Comparison of ENCODE assay signal across 22 cellular contexts in the genomic region with DNA sequence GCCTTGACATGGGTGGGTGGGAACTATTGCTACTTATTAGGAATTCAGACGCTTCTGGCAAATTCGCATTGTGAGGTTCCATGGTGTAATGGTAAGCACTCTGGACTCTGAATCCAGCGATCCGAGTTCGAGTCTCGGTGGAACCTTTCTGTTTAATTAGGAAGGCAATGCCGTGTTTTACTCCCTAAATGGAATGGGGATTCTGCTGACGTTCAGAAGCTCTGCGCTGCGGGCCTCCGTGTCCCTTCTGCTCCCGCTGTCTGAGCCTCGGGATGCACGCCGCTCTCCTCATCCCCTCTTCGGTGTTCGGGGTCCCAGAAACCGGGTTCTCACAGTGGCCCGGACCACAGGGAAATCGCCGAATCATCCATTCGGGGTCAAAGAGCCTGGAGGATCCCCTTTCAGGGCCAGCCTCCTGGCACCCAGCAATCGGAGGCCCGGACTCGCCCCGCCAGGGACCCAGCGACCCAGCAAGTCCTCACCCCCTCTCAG.
DNase-seq lines count a peak whose midpoint lies in the region; ATAC-seq and TF ChIP-seq lines count a peak whose summit lies in the region.
"Had no signal": no experiment of that assay in that cellular context is flagged by ENCODE, and none has a peak within 500 bp of the region (broad histone marks: within the 10 kb centered on the region; RNA-seq: fewer than 3 reads in every experiment).

No MANE protein-coding gene starts in this region.

- BruUV-seq in MCF 10A (replicated peaks; lab: Mats Ljungman, UMichigan), result no TSS peak

- H3K27me3 ChIP-seq in breast epithelium (no peaks in the 10 kb centered on the region), heart left ventricle (peaks cover 0 to 89% (median 43%) of the 10 kb centered on the region in 9 donors)

- no peak for ATAC-seq in heart left ventricle
- ATAC-seq: left lobe of liver; Panc1; stimulated activated naive B cell treated with anti-CD40 and anti-IgM and Interleukin-4, amounts not matched to agents 10 μg/mL and 1 μg/mL and 100 μg/mL, for 72 hours; T-cell had no signal

- H3K4me1 Mint-ChIP-seq in MCF 10A (ENCODE audit: insufficient read depth, unreplicated experiment), result no peaks in the 10 kb centered on the region
- H3K4me1 Mint-ChIP-seq: CD8-positive, alpha-beta memory T cell; stimulated activated naive B cell treated with anti-CD40 and anti-IgM and Interleukin-4, amounts not matched to agents 10 μg/mL and 1 μg/mL and 100 μg/mL, for 72 hours; T-cell had no signal

- POLR2A ChIA-PET in MCF 10A (lab: Yijun Ruan, JAX), result no interaction called here

- no peak for TF ChIP-seq CTCF in MCF 10A (IDR thresholded peaks at IDR 0.05; ENCODE audit: unreplicated experiment)
- TF ChIP-seq CTCF in breast epithelium (IDR thresholded peaks at IDR 0.05), result no peak
- TF ChIP-seq CTCF in heart left ventricle (IDR thresholded peaks at IDR 0.05), result no peak

- H3K4me1 ChIP-seq in breast epithelium (no peaks in the 10 kb centered on the region), heart left ventricle (no peaks in the 10 kb centered on the region)
- H3K4me1 ChIP-seq: esophagus muscularis mucosa, upper lobe of left lung had no signal

- TF ChIP-seq POLR2A in breast epithelium (IDR thresholded peaks at IDR 0.05), result no peak
- TF ChIP-seq POLR2A in heart left ventricle (IDR thresholded peaks at IDR 0.05), result no peak

- H3K36me3 Mint-ChIP-seq in MCF 10A (ENCODE audit: insufficient read depth, unreplicated experiment), result no peaks in the 10 kb centered on the region
- H3K36me3 Mint-ChIP-seq: CD8-positive, alpha-beta memory T cell; stimulated activated naive B cell treated with anti-CD40 and anti-IgM and Interleukin-4, amounts not matched to agents 10 μg/mL and 1 μg/mL and 100 μg/mL, for 72 hours; T-cell had no signal

- no peaks in the 10 kb centered on the region for H3K36me3 ChIP-seq in breast epithelium
- H3K36me3 ChIP-seq in heart left ventricle, result no peaks in the 10 kb centered on the region
- H3K36me3 ChIP-seq: esophagus muscularis mucosa, upper lobe of left lung had no signal

- H3K9me3 Mint-ChIP-seq in MCF 10A (ENCODE audit: unreplicated experiment), result no peaks in the 10 kb centered on the region

- no peak overlapping the region for H3K27ac Mint-ChIP-seq in MCF 10A (ENCODE audit: low read depth, unreplicated experiment)
- H3K27ac Mint-ChIP-seq: CD8-positive, alpha-beta memory T cell; stimulated activated naive B cell treated with anti-CD40 and anti-IgM and Interleukin-4, amounts not matched to agents 10 μg/mL and 1 μg/mL and 100 μg/mL, for 72 hours; T-cell had no signal

- 9 to 34% (median 11%) methylated on average over 6 to 27 of the region's 27 CpGs for WGBS in heart left ventricle, 4 donors

- intact Hi-C loops in MCF 10A (cut with micrococcal nuclease) (no loop called here), breast epithelium (cut with DNase I; ENCODE audit: low total_unique reads) (no loop called here), heart left ventricle (cut with DNase I) (no loop called here)

- CTCF ChIA-PET in MCF 10A (lab: Yijun Ruan, JAX), result interaction anchor here (1.0 kb wide), 1 partner anchor 18 kb away, joined by 3 read pairs; no protein-coding TSS in a partner anchor

- H3K4me3 Mint-ChIP-seq in MCF 10A (ENCODE audit: unreplicated experiment), result no peak overlapping the region
- H3K4me3 Mint-ChIP-seq: stimulated activated naive B cell treated with anti-CD40 and anti-IgM and Interleukin-4, amounts not matched to agents 10 μg/mL and 1 μg/mL and 100 μg/mL, for 72 hours; T-cell had no signal

- DNase-seq in MCF 10A (ENCODE audit: unreplicated experiment), result peak; percentile 24
- no peak for DNase-seq in breast epithelium (ENCODE audit: low spot score in 2 of 2)
- peak; percentile 5 for DNase-seq in MV-4-11 (lab: John Stamatoyannopoulos, UW)
- peak; percentile 48 for DNase-seq in cerebellar cortex (ENCODE audit: low spot score)
- peak; percentile 0 for DNase-seq in renal cortical epithelial cell (ENCODE audit: low read depth)
- no peak for DNase-seq in activated CD8-positive, alpha-beta memory T cell treated with anti-CD3 and anti-CD28 coated beads, Interleukin-2, amount 50 U/mL, for 48 hours
- DNase-seq in heart left ventricle, result no peak
- no peak for DNase-seq in NAMALWA (ENCODE audit: low spot score)
- DNase-seq: activated effector memory CD4-positive, alpha-beta T cell treated with anti-CD3 and anti-CD28 coated beads, Interleukin-2, amount 50 U/mL, for 16 hours; aorta; CD8-positive, alpha-beta memory T cell; dermis blood vessel endothelial cell; GDM1; Karpas-422; NCI-H187; NCI-H510A treated with DMSO at 0.1 percent for 48 hours; stimulated activated naive B cell treated with anti-CD40 and anti-IgM and Interleukin-4, amounts not matched to agents 10 μg/mL and 1 μg/mL and 100 μg/mL, for 72 hours; T-cell had no signal

- H3K27me3 Mint-ChIP-seq in MCF 10A (ENCODE audit: insufficient read depth, unreplicated experiment), result peaks cover 19% of the 10 kb centered on the region

- H3K4me3 ChIP-seq in breast epithelium (no peak overlapping the region), heart left ventricle (no peak overlapping the region)
- H3K4me3 ChIP-seq: esophagus muscularis mucosa, upper lobe of left lung had no signal

- no peaks in the 10 kb centered on the region for H3K9me3 ChIP-seq in breast epithelium
- H3K9me3 ChIP-seq in heart left ventricle, result no peaks in the 10 kb centered on the region
- H3K9me3 ChIP-seq: esophagus muscularis mucosa, upper lobe of left lung had no signal

- H3K27ac ChIP-seq in breast epithelium, result no peak overlapping the region
- no peak overlapping the region for H3K27ac ChIP-seq in heart left ventricle
- H3K27ac ChIP-seq: esophagus muscularis mucosa, upper lobe of left lung had no signal

Comparison
In these comparisons a context has a peak if more than half of its experiments do, and no peak if none do; other contexts are left out.
1. DNase-seq: peak in MCF 10A (single experiment), MV-4-11 (single experiment), cerebellar cortex (single experiment) and renal cortical epithelial cell (single experiment); none in breast epithelium (0 of 2), activated CD8-positive, alpha-beta memory T cell treated with anti-CD3 and anti-CD28 coated beads, Interleukin-2, amount 50 U/mL, for 48 hours (single experiment), heart left ventricle (0 of 5) and NAMALWA (single experiment).